8 cellular contexts compared by ENCODE assay signal in the genomic region with DNA sequence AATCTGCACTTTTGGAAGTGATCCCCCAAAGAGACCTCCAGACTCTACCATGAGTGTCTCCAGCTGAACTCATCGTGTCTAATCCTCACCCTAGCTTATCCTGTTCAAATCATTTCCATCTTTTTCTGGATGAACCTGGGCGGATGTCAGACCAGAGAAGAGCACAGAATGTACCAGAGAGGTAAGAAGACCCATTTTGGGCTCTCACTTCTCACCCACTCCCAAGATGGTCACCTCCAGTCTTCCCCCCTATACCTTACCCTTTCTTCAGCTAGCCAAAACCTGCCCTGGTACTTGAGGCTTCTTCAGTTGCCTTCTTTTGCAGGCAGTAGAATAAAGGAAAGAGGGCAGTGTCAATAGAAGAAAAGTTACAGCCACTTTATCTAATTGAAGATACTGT. TPM values are rescaled to one million over a fixed set of nuclear protein-coding genes. Genes with fewer than 3 reads are reported as not detected.
A peak's percentile ranks its signal among the peaks of the same experiment; 100 is the strongest.
DNase-seq lines count a peak whose midpoint lies in the region; ATAC-seq, FAIRE-seq and TF ChIP-seq lines count a peak whose summit lies in the region.

No MANE protein-coding gene starts in this region.

- no peaks in the 10 kb centered on the region for H3K9me2 ChIP-seq in SK-N-SH

- no peak for TF ChIP-seq CTCF in SK-N-SH (IDR thresholded peaks at IDR 0.05)
- TF ChIP-seq CTCF in kidney (IDR thresholded peaks at IDR 0.05; ENCODE audit: borderline replicate concordance, extremely low read depth, insufficient read depth) = no peak
- TF ChIP-seq CTCF in D721Med (IDR thresholded peaks at IDR 0.05; ENCODE audit: insufficient read depth, missing control alignments) = no peak

- no peak for FAIRE-seq in kidney (lab: Jason Lieb, UNC)
- no peak for FAIRE-seq in D721Med (lab: Jason Lieb, UNC)

- H3K27ac ChIP-seq in SK-N-SH (ENCODE audit: low read depth in 2 of 2, low read length in 1 of 2) (peak overlapping the region; percentile 90 to 97; a peak in 3 of 4 replicates), kidney (ENCODE audit: low read depth in 2 of 2, low read length in 2 of 2) (no peak overlapping the region), stomach smooth muscle (ENCODE audit: low read length) (no peak overlapping the region)

- peaks cover 61% of the 10 kb centered on the region for H3K79me2 ChIP-seq in SK-N-SH (ENCODE audit: insufficient read depth)

- H3K4me3 ChIP-seq in SK-N-SH (ENCODE audit: low read depth in 2 of 2, low read length in 1 of 2) = peak overlapping the region; percentile 80 to 84
- H3K4me3 ChIP-seq in kidney (ENCODE audit: low read length in 2 of 2) = peak overlapping the region; percentile 97 to 98
- peak overlapping the region; percentile 77 to 99 for H3K4me3 ChIP-seq in stomach smooth muscle (ENCODE audit: low read length in 2 of 2)

- no peaks in the 10 kb centered on the region for H3K9me3 Mint-ChIP-seq in activated T-helper 2 cell treated with anti-CD3 and anti-CD28 coated beads, Interferon-gamma antibody, Interleukin-2, Interleukin-4, amounts not matched to agents 10 μg/mL and 5 μg/mL and 100 μg/mL, durations not matched to agents 14 hours and 24 hours and 36 hours

- POLR2A ChIA-PET in SK-N-SH (lab: Yijun Ruan, JAX) = interaction anchor here (1.2 kb wide), 1 partner anchor 54 kb away, joined by 3 read pairs; no protein-coding TSS in a partner anchor

- H3K36me3 ChIP-seq in SK-N-SH (replicated peaks in 1 of 2; ENCODE audit: control insufficient read depth in 1 of 2, insufficient read depth in 2 of 2, low read length in 1 of 2) = peaks cover 11 to 21% of the 10 kb centered on the region in 2 experiments
- H3K36me3 ChIP-seq in kidney (ENCODE audit: control insufficient read depth in 1 of 2, insufficient read depth in 2 of 2, low read length in 2 of 2) = peaks cover 2 to 8% of the 10 kb centered on the region in 2 donors
- H3K36me3 ChIP-seq in stomach smooth muscle (ENCODE audit: control insufficient read depth in 2 of 2, insufficient read depth in 2 of 2, low read length in 2 of 2) = peaks cover 9 to 11% of the 10 kb centered on the region in 2 donors

- peak overlapping the region; percentile 68; the same call in 1 of the 2 replicates for H2AFZ ChIP-seq in SK-N-SH (ENCODE audit: low read depth)

- H3K27me3 ChIP-seq in SK-N-SH (ENCODE audit: insufficient read depth) = no peaks in the 10 kb centered on the region
- no peaks in the 10 kb centered on the region for H3K27me3 ChIP-seq in stomach smooth muscle (ENCODE audit: control insufficient read depth in 1 of 2, insufficient read depth in 2 of 2, low read length in 2 of 2)

- H3K27me3 Mint-ChIP-seq in activated T-helper 2 cell treated with anti-CD3 and anti-CD28 coated beads, Interferon-gamma antibody, Interleukin-2, Interleukin-4, amounts not matched to agents 10 μg/mL and 5 μg/mL and 100 μg/mL, durations not matched to agents 14 hours and 24 hours and 36 hours (ENCODE audit: low read depth) = no peaks in the 10 kb centered on the region

- DNase-seq in SK-N-SH (no peak), kidney (no peak), mucosa of gallbladder (ENCODE audit: low spot score) (no peak), NCI-H446 treated with DMSO at 0.1 percent for 48 hours (lab: John Stamatoyannopoulos, UW) (no peak), D721Med (ENCODE audit: insufficient read length, low spot score) (no peak)
- DNase-seq in activated T-helper 2 cell treated with anti-CD3 and anti-CD28 coated beads, Interferon-gamma antibody, Interleukin-2, Interleukin-4, amounts not matched to agents 10 μg/mL and 5 μg/mL and 100 μg/mL, durations not matched to agents 14 hours and 24 hours and 36 hours (ENCODE audit: low spot score) = no peak

- peak overlapping the region; percentile 84 for H3K9ac ChIP-seq in SK-N-SH
- peak overlapping the region; percentile 89 to 100 for H3K9ac ChIP-seq in kidney (ENCODE audit: low read length in 2 of 2)
- peak overlapping the region; percentile 62 to 84 for H3K9ac ChIP-seq in stomach smooth muscle (ENCODE audit: low read length in 2 of 2)

- H3K4me1 ChIP-seq in SK-N-SH (ENCODE audit: control insufficient read depth in 1 of 2, insufficient read depth in 2 of 2, low read depth in 1 of 2, low read length in 1 of 2) (peaks cover 11 to 13% of the 10 kb centered on the region in 2 experiments; a peak in 3 of 4 replicates), kidney (ENCODE audit: control insufficient read depth in 1 of 2, insufficient read depth in 1 of 2, low read depth in 1 of 2, low read length in 2 of 2) (peaks cover 11 to 13% of the 10 kb centered on the region in 2 donors), stomach smooth muscle (ENCODE audit: control insufficient read depth, insufficient read depth, low read length) (peaks cover 20% of the 10 kb centered on the region)

- H3K9me3 ChIP-seq in SK-N-SH (no peaks in the 10 kb centered on the region), kidney (ENCODE audit: control insufficient read depth in 1 of 2, low read length in 2 of 2) (no peaks in the 10 kb centered on the region), stomach smooth muscle (ENCODE audit: control insufficient read depth in 2 of 2, low read length in 2 of 2) (no peaks in the 10 kb centered on the region)

- peak overlapping the region; percentile 97 for H3K27ac Mint-ChIP-seq in activated T-helper 2 cell treated with anti-CD3 and anti-CD28 coated beads, Interferon-gamma antibody, Interleukin-2, Interleukin-4, amounts not matched to agents 10 μg/mL and 5 μg/mL and 100 μg/mL, durations not matched to agents 14 hours and 24 hours and 36 hours

- peaks cover 30% of the 10 kb centered on the region for H3K4me1 Mint-ChIP-seq in activated T-helper 2 cell treated with anti-CD3 and anti-CD28 coated beads, Interferon-gamma antibody, Interleukin-2, Interleukin-4, amounts not matched to agents 10 μg/mL and 5 μg/mL and 100 μg/mL, durations not matched to agents 14 hours and 24 hours and 36 hours (ENCODE audit: low read depth)

- H3K4me3 Mint-ChIP-seq in activated T-helper 2 cell treated with anti-CD3 and anti-CD28 coated beads, Interferon-gamma antibody, Interleukin-2, Interleukin-4, amounts not matched to agents 10 μg/mL and 5 μg/mL and 100 μg/mL, durations not matched to agents 14 hours and 24 hours and 36 hours (ENCODE audit: low read depth) = peak overlapping the region; percentile 91

- peak overlapping the region; percentile 91 for H3K4me2 ChIP-seq in SK-N-SH

- WGBS in SK-N-SH (ENCODE audit: low lambda C conversion rate) = 83% methylated on average over 2 of the region's 2 CpGs

- no peak for TF ChIP-seq EP300 in SK-N-SH (IDR thresholded peaks at IDR 0.05; ENCODE audit: borderline replicate concordance in 1 of 2, low read depth in 1 of 2, low read length in 1 of 2)

- no peak for TF ChIP-seq RAD21 in SK-N-SH (IDR thresholded peaks at IDR 0.05; ENCODE audit: low read length)

- intact Hi-C loops in activated T-helper 2 cell treated with anti-CD3 and anti-CD28 coated beads, Interferon-gamma antibody, Interleukin-2, Interleukin-4, amounts not matched to agents 10 μg/mL and 5 μg/mL and 100 μg/mL, durations not matched to agents 14 hours and 24 hours and 36 hours (cut with micrococcal nuclease) = loop anchor here (5.0 to 10.0 kb wide), 2 partner anchors 489 to 537 kb away; partner anchors contain the start of genes NNT and PAIP1
- intact Hi-C loops in kidney (cut with DNase I) = no loop called here

- peaks cover 15% of the 10 kb centered on the region for H3F3A ChIP-seq in SK-N-SH (replicated peaks; ENCODE audit: insufficient read depth)

- no peaks in the 10 kb centered on the region for H4K20me1 ChIP-seq in SK-N-SH (ENCODE audit: insufficient read depth)

- CTCF ChIA-PET in SK-N-SH (lab: Yijun Ruan, JAX) = interaction anchor here (1.3 to 3.7 kb wide), 4 partner anchors 23 to 38 kb away, joined by 4 to 17 read pairs (median 8); no protein-coding TSS in a partner anchor

- ATAC-seq in SK-N-SH treated with all-trans-retinoic acid at 6 μM for 48 hours = no peak

- H3K36me3 Mint-ChIP-seq in activated T-helper 2 cell treated with anti-CD3 and anti-CD28 coated beads, Interferon-gamma antibody, Interleukin-2, Interleukin-4, amounts not matched to agents 10 μg/mL and 5 μg/mL and 100 μg/mL, durations not matched to agents 14 hours and 24 hours and 36 hours (ENCODE audit: low read depth) = peaks cover 28% of the 10 kb centered on the region

TF ChIP-seq in SK-N-SH, 30 proteins besides CTCF, POLR2A, EP300 and RAD21 (continues in another document):
- TF ChIP-seq TEAD4 (IDR thresholded peaks at IDR 0.05; ENCODE audit: borderline replicate concordance, insufficient read depth) (no peak), FOXJ3 (CRISPR knock-in tag; IDR thresholded peaks at IDR 0.05) (no peak)

TF ChIP-seq in SK-N-SH treated with all-trans-retinoic acid at 6 μM for 48 hours, 23 proteins besides CTCF, POLR2A, EP300 and RAD21 (continues in another document):
- TF ChIP-seq TCF4 (CRISPR knock-in tag; IDR thresholded peaks at IDR 0.05; ENCODE audit: borderline replicate concordance) (no peak), OSR1 (CRISPR knock-in tag; IDR thresholded peaks at IDR 0.05) (no peak), CSDC2 (CRISPR knock-in tag; IDR thresholded peaks at IDR 0.05) (no peak), SNAI2 (CRISPR knock-in tag; IDR thresholded peaks at IDR 0.05) (no peak)

RNA-seq across cellular contexts. Expression of gene ANXA2R, which starts 27.9 kb away (rescaled TPM):
- polyA plus RNA-seq in SK-N-SH (2012; rRNA removed) (1.7 and 1.9 TPM in 2 replicates), kidney (ENCODE audit: insufficient read depth, low read depth, low replicate concordance) (2.0 TPM)
- 0.88 and 1.4 TPM in 2 replicates for polyA plus RNA-seq in SK-N-SH (2012; cell fraction: cytosol; rRNA removed)
- polyA plus RNA-seq in SK-N-SH (2012; cell fraction: nucleus; rRNA removed) = 3.7 and 5.4 TPM in 2 replicates
- total RNA-seq in activated T-helper 2 cell treated with anti-CD3 and anti-CD28 coated beads, Interferon-gamma antibody, Interleukin-2, Interleukin-4, amounts not matched to agents 10 μg/mL and 5 μg/mL and 100 μg/mL, durations not matched to agents 14 hours and 24 hours and 36 hours = 2.1 and 2.5 TPM in 2 replicates
- total RNA-seq in kidney (4.6 TPM), mucosa of gallbladder (2.8 TPM)

RNA-seq across cellular contexts. Expression of gene ZNF131, which starts 52.7 kb away (rescaled TPM):
- polyA plus RNA-seq in SK-N-SH (2012; rRNA removed) (17.2 and 22.9 TPM in 2 replicates), kidney (ENCODE audit: insufficient read depth, low read depth, low replicate concordance) (16.5 TPM)
- polyA plus RNA-seq in SK-N-SH (2012; cell fraction: cytosol; rRNA removed) = 25.3 and 25.6 TPM in 2 replicates
- polyA plus RNA-seq in SK-N-SH (2012; cell fraction: nucleus; rRNA removed) = 20.2 and 35.9 TPM in 2 replicates
- 37.4 and 40.3 TPM in 2 replicates for total RNA-seq in activated T-helper 2 cell treated with anti-CD3 and anti-CD28 coated beads, Interferon-gamma antibody, Interleukin-2, Interleukin-4, amounts not matched to agents 10 μg/mL and 5 μg/mL and 100 μg/mL, durations not matched to agents 14 hours and 24 hours and 36 hours
- total RNA-seq in kidney (34.5 TPM), mucosa of gallbladder (22.8 TPM)

Comparison
In these comparisons a context has a peak if more than half of its experiments do, and no peak if none do; other contexts are left out.
1. H3K27ac ChIP-seq: peak in SK-N-SH (2 of 2); none in kidney (0 of 2) and stomach smooth muscle (single experiment).
2. Peak in every context shown above with its lines, with median percentiles within 50 percentile points of each other: H3K4me3 ChIP-seq and H3K9ac ChIP-seq.